In genomic region chr14:30443368-30444007, GRCh38 we compare ENCODE assay signal across 9 cellular contexts.
DNase-seq lines count a peak whose midpoint lies in the region; ATAC-seq, FAIRE-seq and TF ChIP-seq lines count a peak whose summit lies in the region.
"Had no signal": no experiment of that assay in that cellular context is flagged by ENCODE, and none has a peak within 500 bp of the region (broad histone marks: within the 10 kb centered on the region; RNA-seq: fewer than 3 reads in every experiment).

No MANE protein-coding gene starts in this region.

- H3K27ac ChIP-seq in astrocyte (ENCODE audit: low read depth, low read length) (no peak overlapping the region), mesenchymal stem cell (ENCODE audit: low read length, poor library complexity, severe bottlenecking) (no peak overlapping the region)

- H3K4me2 ChIP-seq in astrocyte (ENCODE audit: low read length) (no peak overlapping the region), mesenchymal stem cell (ENCODE audit: low read length, poor library complexity, severe bottlenecking) (no peak overlapping the region)

- H3K18ac ChIP-seq in mesenchymal stem cell (ENCODE audit: low read depth in 1 of 2, low read length in 2 of 2) = no peak overlapping the region

- no peak overlapping the region for H4K91ac ChIP-seq in mesenchymal stem cell (ENCODE audit: low read length)

- peak; percentile 64 for TF ChIP-seq CTCF in astrocyte (IDR thresholded peaks at IDR 0.05; ENCODE audit: insufficient read depth, low read depth, low read length)

- no peaks in the 10 kb centered on the region for H3K4me1 ChIP-seq in astrocyte (ENCODE audit: insufficient read depth, low read length)
- no peaks in the 10 kb centered on the region for H3K4me1 ChIP-seq in mesenchymal stem cell (ENCODE audit: control insufficient read depth, insufficient read depth, low read depth, low read length)

- no peaks in the 10 kb centered on the region for H3K9me3 ChIP-seq in astrocyte (ENCODE audit: insufficient read depth, low read depth, low read length)
- H3K9me3 ChIP-seq in mesenchymal stem cell (ENCODE audit: control insufficient read depth, low read length) = no peaks in the 10 kb centered on the region

- no peak overlapping the region for H2AK5ac ChIP-seq in mesenchymal stem cell (ENCODE audit: low read length, severe bottlenecking)

- no peak for ATAC-seq in HG03175 (IDR thresholded peaks at IDR 0.05; ENCODE audit: unreplicated experiment)

- H3K23ac ChIP-seq in mesenchymal stem cell (ENCODE audit: low read length in 2 of 2) = no peak overlapping the region

- no peaks in the 10 kb centered on the region for H3K4me1 Mint-ChIP-seq in astrocyte (ENCODE audit: low read depth, unreplicated experiment)
- H3K4me1 Mint-ChIP-seq: B cell had no signal

- H3K27ac Mint-ChIP-seq in astrocyte (ENCODE audit: unreplicated experiment) = no peak overlapping the region
- H3K27ac Mint-ChIP-seq: B cell had no signal

- FAIRE-seq in astrocyte (lab: Jason Lieb, UNC) = peak; percentile 41

- no peaks in the 10 kb centered on the region for H3K79me2 ChIP-seq in astrocyte (ENCODE audit: insufficient read depth, low read length)

- no peak overlapping the region for H2BK5ac ChIP-seq in mesenchymal stem cell (ENCODE audit: low read depth, low read length, poor library complexity, severe bottlenecking)

- no peak overlapping the region for H4K8ac ChIP-seq in mesenchymal stem cell (ENCODE audit: low read length)

- no peaks in the 10 kb centered on the region for H3K79me1 ChIP-seq in mesenchymal stem cell (replicated peaks; ENCODE audit: low read length, poor library complexity, severe bottlenecking)

- no peak overlapping the region for H2BK15ac ChIP-seq in mesenchymal stem cell (ENCODE audit: low read depth, poor library complexity, severe bottlenecking)

- H3K36me3 Mint-ChIP-seq in astrocyte (ENCODE audit: low read depth, unreplicated experiment) = no peaks in the 10 kb centered on the region

- H4K20me1 ChIP-seq in astrocyte (ENCODE audit: insufficient read depth, low read length) = no peaks in the 10 kb centered on the region

- H3K36me3 ChIP-seq in astrocyte (ENCODE audit: insufficient read depth, low read length) (no peaks in the 10 kb centered on the region), mesenchymal stem cell (ENCODE audit: control insufficient read depth in 1 of 2, insufficient read depth in 2 of 2, low read depth in 1 of 2, low read length in 2 of 2) (no peaks in the 10 kb centered on the region)

- no peak overlapping the region for H3K4me3 Mint-ChIP-seq in astrocyte (ENCODE audit: unreplicated experiment)
- H3K4me3 Mint-ChIP-seq: B cell had no signal

- no peak overlapping the region for H3K14ac ChIP-seq in mesenchymal stem cell (ENCODE audit: low read length in 2 of 2)

- no peak overlapping the region for H2BK120ac ChIP-seq in mesenchymal stem cell (ENCODE audit: low read depth, low read length)

- H2BK12ac ChIP-seq in mesenchymal stem cell (ENCODE audit: low read length in 2 of 2) = no peak overlapping the region

- H2AFZ ChIP-seq in astrocyte (ENCODE audit: low read depth, low read length) (no peak overlapping the region), mesenchymal stem cell (ENCODE audit: low read depth, low read length) (no peak overlapping the region)

- DNase-seq in NCI-H187 treated with DMSO at 0.1 percent for 48 hours (lab: John Stamatoyannopoulos, UW) = peak; percentile 27
- DNase-seq in NCI-H187 (lab: John Stamatoyannopoulos, UW) = no peak
- peak; percentile 81 for DNase-seq in NCI-H1417 treated with DMSO at 0.1 percent for 48 hours (lab: John Stamatoyannopoulos, UW)
- DNase-seq in astrocyte (ENCODE audit: low read depth) = peak; percentile 30
- DNase-seq in mesenchymal stem cell = peak; percentile 23
- DNase-seq in T1000 (lab: John Stamatoyannopoulos, UW) = no peak
- no peak for DNase-seq in stimulated activated CD4-positive, alpha-beta T cell treated with anti-CD3 and anti-CD28 coated beads, Interleukin-2, amount 100 ng/mL, for 24 hours

- no peak overlapping the region for H3K9ac ChIP-seq in astrocyte (ENCODE audit: low read length)
- H3K9ac ChIP-seq in mesenchymal stem cell (ENCODE audit: low read length) = no peak overlapping the region

- peaks cover 10% of the 10 kb centered on the region for H3K27me3 Mint-ChIP-seq in astrocyte (ENCODE audit: low read depth, unreplicated experiment)

- H3K4me3 ChIP-seq in astrocyte (ENCODE audit: insufficient read depth, low read depth, low read length) (no peak overlapping the region), mesenchymal stem cell (ENCODE audit: insufficient read depth in 1 of 2, low read depth in 1 of 2, low read length in 2 of 2) (no peak overlapping the region)

- WGBS in mesenchymal stem cell = 68% methylated on average over 2 of the region's 7 CpGs

- H3K4ac ChIP-seq in mesenchymal stem cell (ENCODE audit: low read depth in 1 of 2, low read length in 2 of 2) = no peak overlapping the region

- H3K27me3 ChIP-seq in astrocyte (ENCODE audit: insufficient read depth, low read length) = no peaks in the 10 kb centered on the region
- peaks cover 0 to 5% of the 10 kb centered on the region in 2 experiments for H3K27me3 ChIP-seq in mesenchymal stem cell (ENCODE audit: control insufficient read depth in 1 of 2, insufficient read depth in 1 of 2, low read length in 2 of 2)

- H3K9me3 Mint-ChIP-seq in astrocyte (ENCODE audit: unreplicated experiment) = no peaks in the 10 kb centered on the region

Comparison
In these comparisons a context has a peak if more than half of its experiments do, and no peak if none do; other contexts are left out.
1. DNase-seq: peak in NCI-H187 treated with DMSO at 0.1 percent for 48 hours (single experiment), NCI-H1417 treated with DMSO at 0.1 percent for 48 hours (single experiment), astrocyte (single experiment) and mesenchymal stem cell (single experiment); none in NCI-H187 (0 of 2), T1000 (single experiment) and stimulated activated CD4-positive, alpha-beta T cell treated with anti-CD3 and anti-CD28 coated beads, Interleukin-2, amount 100 ng/mL, for 24 hours (0 of 2).